17 cellular contexts compared by ENCODE assay signal in genomic region chr17:57531648-57532486, GRCh38.
A peak's percentile ranks its signal among the peaks of the same experiment; 100 is the strongest.
DNase-seq lines count a peak whose midpoint lies in the region; ATAC-seq and TF ChIP-seq lines count a peak whose summit lies in the region.
"Had no signal": no experiment of that assay in that cellular context is flagged by ENCODE, and none has a peak within 500 bp of the region (broad histone marks: within the 10 kb centered on the region; RNA-seq: fewer than 3 reads in every experiment).

No MANE protein-coding gene starts in this region.

- peaks cover 27% of the 10 kb centered on the region for H3K36me3 Mint-ChIP-seq in CD4-positive, CD25-positive, alpha-beta regulatory T cell
- H3K36me3 Mint-ChIP-seq in endothelial cell (ENCODE audit: low read depth, unreplicated experiment) (peaks cover 10% of the 10 kb centered on the region), HFFc6 (ENCODE audit: low read depth) (no peaks in the 10 kb centered on the region; the same call in 1 of the 2 replicates)

- H3K27ac Mint-ChIP-seq in CD4-positive, CD25-positive, alpha-beta regulatory T cell = peak overlapping the region; percentile 8 to 72 (median 57)
- H3K27ac Mint-ChIP-seq in endothelial cell (ENCODE audit: unreplicated experiment) = no peak overlapping the region
- no peak overlapping the region for H3K27ac Mint-ChIP-seq in HFFc6

- H3K36me3 ChIP-seq in CD4-positive, CD25-positive, alpha-beta regulatory T cell (ENCODE audit: control insufficient read depth, insufficient read depth, low read length) = no peaks in the 10 kb centered on the region
- no peaks in the 10 kb centered on the region for H3K36me3 ChIP-seq in parathyroid adenoma (ENCODE audit: control insufficient read depth, insufficient read depth, low read length)
- H3K36me3 ChIP-seq: ascending aorta, ovary, tibial artery had no signal

- H3K4me1 ChIP-seq in CD4-positive, CD25-positive, alpha-beta regulatory T cell (ENCODE audit: control insufficient read depth, insufficient read depth, low read length, poor library complexity, severe bottlenecking) = peaks cover 10% of the 10 kb centered on the region
- peaks cover 88% of the 10 kb centered on the region for H3K4me1 ChIP-seq in parathyroid adenoma

- no peaks in the 10 kb centered on the region for H3K27me3 Mint-ChIP-seq in CD4-positive, CD25-positive, alpha-beta regulatory T cell
- peaks cover 7% of the 10 kb centered on the region for H3K27me3 Mint-ChIP-seq in endothelial cell (ENCODE audit: unreplicated experiment)
- H3K27me3 Mint-ChIP-seq in HFFc6 (ENCODE audit: insufficient read depth) = no peaks in the 10 kb centered on the region; the same call in 1 of the 2 replicates
- H3K27me3 Mint-ChIP-seq: IgD-negative memory B cell, memory B cell had no signal

- no peaks in the 10 kb centered on the region for H3K27me3 ChIP-seq in CD4-positive, CD25-positive, alpha-beta regulatory T cell (ENCODE audit: control insufficient read depth, insufficient read depth, low read length)
- H3K27me3 ChIP-seq in parathyroid adenoma (ENCODE audit: control insufficient read depth, insufficient read depth, low read length) = no peaks in the 10 kb centered on the region
- H3K27me3 ChIP-seq: ascending aorta, ovary, tibial artery had no signal

- H3K4me2 ChIP-seq in parathyroid adenoma (ENCODE audit: low read length) = peak overlapping the region; percentile 32

- H3K9me3 ChIP-seq in CD4-positive, CD25-positive, alpha-beta regulatory T cell (ENCODE audit: control insufficient read depth in 2 of 2, low read length in 2 of 2) = no peaks in the 10 kb centered on the region
- H3K9me3 ChIP-seq in parathyroid adenoma (ENCODE audit: control insufficient read depth, low read length) = no peaks in the 10 kb centered on the region
- H3K9me3 ChIP-seq: ascending aorta, ovary, tibial artery had no signal

- TF ChIP-seq CTCF in endothelial cell (IDR thresholded peaks at IDR 0.05; ENCODE audit: unreplicated experiment) (no peak), parathyroid adenoma (IDR thresholded peaks at IDR 0.05) (no peak), HFFc6 (IDR thresholded peaks at IDR 0.05) (no peak)

- H3K27ac ChIP-seq in CD4-positive, CD25-positive, alpha-beta regulatory T cell (ENCODE audit: insufficient read depth, low read length, poor library complexity, severe bottlenecking) = no peak overlapping the region
- peak overlapping the region; percentile 96 for H3K27ac ChIP-seq in parathyroid adenoma
- H3K27ac ChIP-seq: ascending aorta, ovary, tibial artery had no signal

- no peak overlapping the region for H3K4me3 Mint-ChIP-seq in CD4-positive, CD25-positive, alpha-beta regulatory T cell
- H3K4me3 Mint-ChIP-seq in endothelial cell (ENCODE audit: unreplicated experiment) (peak overlapping the region; percentile 52), HFFc6 (no peak overlapping the region)
- H3K4me3 Mint-ChIP-seq: memory B cell had no signal

- ATAC-seq in CD4-positive, CD25-positive, alpha-beta regulatory T cell (ENCODE audit: low read depth in 2 of 2) = no peak
- ATAC-seq in GM19467 (IDR thresholded peaks at IDR 0.05; ENCODE audit: unreplicated experiment) = no peak
- ATAC-seq: PC-3 had no signal

- H3K4me1 Mint-ChIP-seq in CD4-positive, CD25-positive, alpha-beta regulatory T cell = peaks cover 4 to 47% (median 29%) of the 10 kb centered on the region in 4 donors
- peaks cover 43% of the 10 kb centered on the region for H3K4me1 Mint-ChIP-seq in endothelial cell (ENCODE audit: unreplicated experiment)
- H3K4me1 Mint-ChIP-seq in HFFc6 (ENCODE audit: low read depth) = peaks cover 44% of the 10 kb centered on the region

- H2AFZ ChIP-seq in parathyroid adenoma = peak overlapping the region; percentile 23

- H3K79me2 ChIP-seq in parathyroid adenoma = peaks cover 21% of the 10 kb centered on the region

- peak overlapping the region; percentile 13 for H3K9ac ChIP-seq in parathyroid adenoma

- H3K9me3 Mint-ChIP-seq in CD4-positive, CD25-positive, alpha-beta regulatory T cell = no peaks in the 10 kb centered on the region
- no peaks in the 10 kb centered on the region for H3K9me3 Mint-ChIP-seq in endothelial cell (ENCODE audit: unreplicated experiment)
- H3K9me3 Mint-ChIP-seq in HFFc6 = no peaks in the 10 kb centered on the region
- H3K9me3 Mint-ChIP-seq: IgD-negative memory B cell, memory B cell had no signal

- no peak for DNase-seq in CD4-positive, CD25-positive, alpha-beta regulatory T cell
- DNase-seq in LoVo (ENCODE audit: low spot score) (peak; percentile 50), endothelial cell (ENCODE audit: low spot score) (no peak), NCI-H1105 (lab: John Stamatoyannopoulos, UW) (no peak), HFFc6 (no peak)
- no peak for DNase-seq in stimulated activated CD4-positive, alpha-beta T cell treated with anti-CD3 and anti-CD28 coated beads, Interleukin-4, amount 100 ng/mL, for 24 hours
- DNase-seq: activated CD4-positive, alpha-beta T cell treated with anti-CD3 and anti-CD28 coated beads for 1 hour; NCI-H1436; NCI-H446 treated with DMSO at 0.1 percent for 48 hours; PC-3; tibial artery had no signal

- H3K4me3 ChIP-seq in CD4-positive, CD25-positive, alpha-beta regulatory T cell (ENCODE audit: low read depth, low read length) = no peak overlapping the region
- peak overlapping the region; percentile 12 for H3K4me3 ChIP-seq in parathyroid adenoma (ENCODE audit: low read depth, low read length)
- H3K4me3 ChIP-seq: ascending aorta, ovary, tibial artery had no signal

Comparison
In these comparisons a context has a peak if more than half of its experiments do, and no peak if none do; other contexts are left out.
1. H3K27ac Mint-ChIP-seq: peak in CD4-positive, CD25-positive, alpha-beta regulatory T cell (3 of 3); none in endothelial cell (single experiment) and HFFc6 (single experiment).